Comparison of ENCODE assay signal across 11 cellular contexts in genomic region chr17:65064452-65065019, GRCh38. TPM values are rescaled to one million over a fixed set of nuclear protein-coding genes. Genes with fewer than 3 reads are reported as not detected.
DNase-seq lines count a peak whose midpoint lies in the region; ATAC-seq and FAIRE-seq lines count a peak whose summit lies in the region.
"Had no signal": no experiment of that assay in that cellular context is flagged by ENCODE, and none has a peak within 500 bp of the region (broad histone marks: within the 10 kb centered on the region; RNA-seq: fewer than 3 reads in every experiment).

No MANE protein-coding gene starts in this region.

- H3K27ac ChIP-seq in trophoblast cell (ENCODE audit: low read depth, low read length), result peak overlapping the region; percentile 93

- H3K27me3 ChIP-seq in trophoblast cell (ENCODE audit: insufficient read depth, low read length), result no peaks in the 10 kb centered on the region

- H4K12ac ChIP-seq in trophoblast cell (ENCODE audit: low read depth, low read length), result no peak overlapping the region

- peaks cover 18% of the 10 kb centered on the region for H3K79me1 ChIP-seq in trophoblast cell (ENCODE audit: low read length)

- FAIRE-seq in RCC 7860 (lab: Jason Lieb, UNC), result peak; percentile 79

- H3K4me2 ChIP-seq in trophoblast cell (ENCODE audit: low read length), result peak overlapping the region; percentile 33

- no peak overlapping the region for H3K23ac ChIP-seq in trophoblast cell (ENCODE audit: low read length)

- H2BK5ac ChIP-seq in trophoblast cell (ENCODE audit: low read depth, low read length, poor library complexity), result peak overlapping the region; percentile 70

- peak overlapping the region; percentile 61 for H4K91ac ChIP-seq in trophoblast cell (ENCODE audit: low read depth, low read length)

- no peak overlapping the region for H3K9ac ChIP-seq in trophoblast cell (ENCODE audit: low read length)

- no CpG with 5 or more reads among the region's 6 CpGs for WGBS in trophoblast cell (ENCODE audit: extremely low coverage, insufficient coverage, insufficient read length)

- H3K79me2 ChIP-seq in trophoblast cell (ENCODE audit: control insufficient read depth, insufficient read depth, low read length, poor library complexity), result peaks cover 2% of the 10 kb centered on the region

- H2BK12ac ChIP-seq in trophoblast cell (ENCODE audit: low read length), result peak overlapping the region; percentile 86

- no peak overlapping the region for H2AK5ac ChIP-seq in trophoblast cell (ENCODE audit: low read length)

- no peak overlapping the region for H3K4me3 ChIP-seq in trophoblast cell (ENCODE audit: low read depth, low read length)

- peak overlapping the region; percentile 1 for H3K4ac ChIP-seq in trophoblast cell (ENCODE audit: low read depth, low read length)

- no peaks in the 10 kb centered on the region for H3K36me3 ChIP-seq in trophoblast cell (ENCODE audit: control insufficient read depth in 1 of 2, insufficient read depth in 2 of 2, low read length in 2 of 2)

- H3K4me1 ChIP-seq in trophoblast cell (ENCODE audit: control insufficient read depth in 1 of 2, insufficient read depth in 2 of 2, low read length in 2 of 2), result peaks cover 8 to 9% of the 10 kb centered on the region in 2 experiments

- peak overlapping the region; percentile 13 for H2BK120ac ChIP-seq in trophoblast cell (ENCODE audit: insufficient read depth, low read length, poor library complexity)

- H2AFZ ChIP-seq in trophoblast cell (ENCODE audit: insufficient read depth, low read length, poor library complexity), result peak overlapping the region; percentile 32

- H3K18ac ChIP-seq in trophoblast cell (ENCODE audit: low read length), result peak overlapping the region; percentile 2

- H3K9me3 ChIP-seq in trophoblast cell (ENCODE audit: insufficient read depth, low read depth, low read length), result no peaks in the 10 kb centered on the region

- H3K14ac ChIP-seq in trophoblast cell (ENCODE audit: low read length), result peak overlapping the region; percentile 62

- peak overlapping the region; percentile 44 for H4K8ac ChIP-seq in trophoblast cell (ENCODE audit: low read depth, low read length)

- ATAC-seq in esophagus mucosa, result peak; percentile 92
- no peak for ATAC-seq in GM21528 (IDR thresholded peaks at IDR 0.05; ENCODE audit: low FRiP score, unreplicated experiment)
- ATAC-seq in GM19452 (IDR thresholded peaks at IDR 0.05; ENCODE audit: unreplicated experiment), result no peak

- peak; percentile 81 for DNase-seq in ELR (ENCODE audit: low read depth)
- DNase-seq in RCC 7860 (ENCODE audit: low spot score), result peak; percentile 92
- no peak for DNase-seq in trophoblast cell
- no peak for DNase-seq in germinal center (ENCODE audit: low spot score)
- no peak for DNase-seq in NCI-H1048 (lab: John Stamatoyannopoulos, UW)
- DNase-seq: activated naive CD4-positive, alpha-beta T cell treated with Interleukin-2 at 50 U/mL for 16 hours; DND-41; stimulated activated naive CD4-positive, alpha-beta T cell treated with Interleukin-2 at 50 U/mL for 16 hours had no signal

RNA-seq across cellular contexts. Expression of gene GNA13, which starts 8.0 kb away (rescaled TPM):
- total RNA-seq in esophagus mucosa, result 16.9 TPM
- 86.8 and 89.6 TPM in 2 replicates for polyA plus RNA-seq in trophoblast cell (2013)

Comparison
In these comparisons a context has a peak if more than half of its experiments do, and no peak if none do; other contexts are left out.
1. DNase-seq: peak in ELR (single experiment) and RCC 7860 (single experiment); none in trophoblast cell (0 of 2), germinal center (single experiment) and NCI-H1048 (single experiment).